Comparison of ENCODE assay signal across 13 cellular contexts in genomic region chr4:101114936-101115372, GRCh38.
DNase-seq lines count a peak whose midpoint lies in the region; ATAC-seq and TF ChIP-seq lines count a peak whose summit lies in the region.
"Had no signal": no experiment of that assay in that cellular context is flagged by ENCODE, and none has a peak within 500 bp of the region (broad histone marks: within the 10 kb centered on the region; RNA-seq: fewer than 3 reads in every experiment).

No MANE protein-coding gene starts in this region.

- H3K27ac Mint-ChIP-seq in neural progenitor cell = no peak overlapping the region
- no peak overlapping the region for H3K27ac Mint-ChIP-seq in activated naive CD4-positive, alpha-beta T cell treated with anti-CD3 and anti-CD28 coated beads, Interleukin-2, amount 50 U/mL, for 72 hours

- no peak overlapping the region for H3K9ac ChIP-seq in neural progenitor cell

- WGBS in sigmoid colon, 2 donors = 14 to 64% methylated on average over 2 of the region's 2 CpGs

- H3K4me1 ChIP-seq in neural progenitor cell = peaks cover 20% of the 10 kb centered on the region
- H3K4me1 ChIP-seq in sigmoid colon = peaks cover 0 to 14% (median 4%) of the 10 kb centered on the region in 4 donors

- H3K27me3 Mint-ChIP-seq in neural progenitor cell (ENCODE audit: insufficient read depth, low read depth) = no peaks in the 10 kb centered on the region

- no peaks in the 10 kb centered on the region for H3K36me3 Mint-ChIP-seq in neural progenitor cell
- H3K36me3 Mint-ChIP-seq in activated naive CD4-positive, alpha-beta T cell treated with anti-CD3 and anti-CD28 coated beads, Interleukin-2, amount 50 U/mL, for 72 hours = no peaks in the 10 kb centered on the region
- H3K36me3 Mint-ChIP-seq: immature natural killer cell had no signal

- peaks cover 10% of the 10 kb centered on the region for H3K4me1 Mint-ChIP-seq in neural progenitor cell

- H3K27ac ChIP-seq in neural progenitor cell (no peak overlapping the region), sigmoid colon (no peak overlapping the region)
- H3K27ac ChIP-seq: coronary artery, thoracic aorta had no signal

- H3K9me3 Mint-ChIP-seq in neural progenitor cell = no peaks in the 10 kb centered on the region
- no peaks in the 10 kb centered on the region for H3K9me3 Mint-ChIP-seq in activated naive CD4-positive, alpha-beta T cell treated with anti-CD3 and anti-CD28 coated beads, Interleukin-2, amount 50 U/mL, for 72 hours
- H3K9me3 Mint-ChIP-seq: immature natural killer cell had no signal

- TF ChIP-seq EP300 in sigmoid colon (IDR thresholded peaks at IDR 0.05) = no peak

- no peak overlapping the region for H3K4me3 Mint-ChIP-seq in neural progenitor cell
- H3K4me3 Mint-ChIP-seq: immature natural killer cell had no signal

- no peaks in the 10 kb centered on the region for H3K36me3 ChIP-seq in neural progenitor cell
- no peaks in the 10 kb centered on the region for H3K36me3 ChIP-seq in sigmoid colon
- H3K36me3 ChIP-seq: MG63, thoracic aorta had no signal

- TF ChIP-seq POLR2A in sigmoid colon (IDR thresholded peaks at IDR 0.05) = no peak

- TF ChIP-seq CTCF in fibroblast of mammary gland (conservative IDR thresholded peaks at IDR 0.05; ENCODE audit: control insufficient read depth, insufficient read depth, low read depth, low read length) (no peak), neural progenitor cell (IDR thresholded peaks at IDR 0.05) (no peak), sigmoid colon (IDR thresholded peaks at IDR 0.05) (no peak)

- DNase-seq in ELR (ENCODE audit: low read depth) (peak; percentile 63), RPMI7951 (ENCODE audit: low read depth) (peak; percentile 70), fibroblast of mammary gland (ENCODE audit: low read depth) (peak; percentile 56), neural progenitor cell (ENCODE audit: low spot score) (peak; percentile 68), sigmoid colon (no peak)
- DNase-seq in activated naive CD4-positive, alpha-beta T cell treated with anti-CD3 and anti-CD28 coated beads, Interleukin-2, amount 50 U/mL, for 72 hours (ENCODE audit: low spot score in 2 of 2) = no peak
- DNase-seq: COR-L47, immature natural killer cell, MG63 had no signal

- intact Hi-C loops in sigmoid colon (cut with DNase I) = no loop called here

- H4K20me1 ChIP-seq in neural progenitor cell (ENCODE audit: low read depth) = peaks cover 4% of the 10 kb centered on the region

- H3K9me3 ChIP-seq in neural progenitor cell (ENCODE audit: low read depth) (no peaks in the 10 kb centered on the region), sigmoid colon (no peaks in the 10 kb centered on the region)
- H3K9me3 ChIP-seq: MG63, thoracic aorta had no signal

- ATAC-seq in HG03521 (IDR thresholded peaks at IDR 0.05; ENCODE audit: unreplicated experiment) (no peak), HG03139 (IDR thresholded peaks at IDR 0.05; ENCODE audit: unreplicated experiment) (no peak)
- ATAC-seq in activated naive CD4-positive, alpha-beta T cell treated with anti-CD3 and anti-CD28 coated beads, Interleukin-2, amount 50 U/mL, for 72 hours = no peak

- H3F3A ChIP-seq in neural progenitor cell (ENCODE audit: low read depth) = no peaks in the 10 kb centered on the region

- no peaks in the 10 kb centered on the region for H3K27me3 ChIP-seq in neural progenitor cell
- H3K27me3 ChIP-seq in sigmoid colon = no peaks in the 10 kb centered on the region
- H3K27me3 ChIP-seq: MG63 had no signal

- H3K4me3 ChIP-seq in fibroblast of mammary gland (ENCODE audit: control insufficient read depth, low read depth, low read length) (no peak overlapping the region), neural progenitor cell (no peak overlapping the region), sigmoid colon (no peak overlapping the region)
- H3K4me3 ChIP-seq: coronary artery, MG63, thoracic aorta had no signal

- H2AFZ ChIP-seq in neural progenitor cell (replicated peaks) = no peak overlapping the region

- no peaks in the 10 kb centered on the region for H3K79me2 ChIP-seq in neural progenitor cell (ENCODE audit: low read depth)

- peak overlapping the region; percentile 44 for H3K4me2 ChIP-seq in neural progenitor cell

Comparison
In these comparisons a context has a peak if more than half of its experiments do, and no peak if none do; other contexts are left out.
1. DNase-seq: peak in ELR (single experiment), RPMI7951 (single experiment), fibroblast of mammary gland (single experiment) and neural progenitor cell (single experiment); none in sigmoid colon (single experiment) and activated naive CD4-positive, alpha-beta T cell treated with anti-CD3 and anti-CD28 coated beads, Interleukin-2, amount 50 U/mL, for 72 hours (0 of 2).